ENCODE assay signal across 19 cellular contexts in the genomic region with DNA sequence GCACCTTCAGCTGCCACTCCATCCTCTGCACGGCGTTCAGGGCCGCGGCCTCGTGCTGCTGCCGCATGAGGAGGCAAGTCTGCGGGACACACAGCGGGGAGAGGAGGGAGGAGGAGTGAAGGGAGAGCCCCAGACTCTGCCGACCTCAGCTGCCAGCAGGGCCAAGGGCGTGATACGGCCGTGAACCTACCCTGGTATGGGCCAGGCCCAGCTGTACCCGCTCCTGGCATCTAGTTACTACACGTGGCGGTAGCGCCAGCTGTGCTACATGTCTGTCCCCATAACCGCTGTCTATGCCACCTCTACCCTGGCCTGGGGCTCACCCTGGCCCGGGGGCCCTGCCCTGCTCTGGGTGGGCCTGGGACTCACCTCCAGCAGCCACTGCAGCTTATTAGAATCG.
"Had no signal": no experiment of that assay in that cellular context is flagged by ENCODE, and none has a peak within 500 bp of the region (broad histone marks: within the 10 kb centered on the region; RNA-seq: fewer than 3 reads in every experiment).

No MANE protein-coding gene starts in this region.

- H3K9me3 ChIP-seq: breast epithelium, lower lobe of right lung, right atrium auricular region, SK-N-SH had no signal

- H3K4me1 ChIP-seq: breast epithelium, lower lobe of right lung, right atrium auricular region had no signal

- H3K36me3 ChIP-seq: breast epithelium, WERI-Rb-1 had no signal

- ATAC-seq: activated CD8-positive, alpha-beta T cell treated with anti-CD3 and anti-CD28 coated beads, Interleukin-2, amount 10 ng/mL, durations not matched to agents 7 days and 5 days; stimulated activated naive B cell treated with anti-CD40 and anti-IgM and Interleukin-4, amounts not matched to agents 10 μg/mL and 1 μg/mL and 100 μg/mL, for 72 hours had no signal

- H3K4me3 ChIP-seq: breast epithelium, dorsolateral prefrontal cortex, lower lobe of right lung, right atrium auricular region, smooth muscle cell had no signal

- H3K4me2 ChIP-seq: SK-N-SH, smooth muscle cell had no signal

- FAIRE-seq: endometrium had no signal

- H3K9ac ChIP-seq: SK-N-SH had no signal

- H3K9me3 Mint-ChIP-seq: stimulated activated naive B cell treated with anti-CD40 and anti-IgM and Interleukin-4, amounts not matched to agents 10 μg/mL and 1 μg/mL and 100 μg/mL, for 72 hours; type B pancreatic cell had no signal

- H3K27me3 Mint-ChIP-seq: stimulated activated naive B cell treated with anti-CD40 and anti-IgM and Interleukin-4, amounts not matched to agents 10 μg/mL and 1 μg/mL and 100 μg/mL, for 72 hours; type B pancreatic cell had no signal

- DNase-seq: activated CD4-positive, alpha-beta T cell treated with anti-CD3 and anti-CD28 coated beads for 4 hours; activated CD8-positive, alpha-beta memory T cell treated with anti-CD3 and anti-CD28 coated beads, Interleukin-2, amount 50 U/mL, for 48 hours; activated CD8-positive, alpha-beta T cell treated with anti-CD3 and anti-CD28 coated beads, Interleukin-2, amount 10 ng/mL, durations not matched to agents 7 days and 5 days; activated naive CD4-positive, alpha-beta T cell treated with anti-CD3 and anti-CD28 coated beads, Interleukin-2, amount 50 U/mL, for 16 hours; anterior cingulate cortex; dorsolateral prefrontal cortex; kidney glomerular epithelial cell; lower lobe of right lung; midbrain; SK-N-SH; stimulated activated naive B cell treated with anti-CD40 and anti-IgM and Interleukin-4, amounts not matched to agents 10 μg/mL and 1 μg/mL and 100 μg/mL, for 72 hours; substantia nigra; T-helper 1 cell; WERI-Rb-1 had no signal

- H3K27ac Mint-ChIP-seq: activated CD8-positive, alpha-beta T cell treated with anti-CD3 and anti-CD28 coated beads, Interleukin-2, amount 10 ng/mL, durations not matched to agents 7 days and 5 days; stimulated activated naive B cell treated with anti-CD40 and anti-IgM and Interleukin-4, amounts not matched to agents 10 μg/mL and 1 μg/mL and 100 μg/mL, for 72 hours; type B pancreatic cell had no signal

- H3K4me3 Mint-ChIP-seq: activated CD8-positive, alpha-beta T cell treated with anti-CD3 and anti-CD28 coated beads, Interleukin-2, amount 10 ng/mL, durations not matched to agents 7 days and 5 days; stimulated activated naive B cell treated with anti-CD40 and anti-IgM and Interleukin-4, amounts not matched to agents 10 μg/mL and 1 μg/mL and 100 μg/mL, for 72 hours; type B pancreatic cell had no signal

- H3K27me3 ChIP-seq: breast epithelium, dorsolateral prefrontal cortex, right atrium auricular region had no signal

- H3K27ac ChIP-seq: breast epithelium, dorsolateral prefrontal cortex, lower lobe of right lung, right atrium auricular region, WERI-Rb-1 had no signal
